20 cellular contexts compared by ENCODE assay signal in genomic region chr10:52752801-52753437, GRCh38. TPM values are rescaled to one million over a fixed set of nuclear protein-coding genes. Genes with fewer than 3 reads are reported as not detected.
DNase-seq lines count a peak whose midpoint lies in the region; ATAC-seq and TF ChIP-seq lines count a peak whose summit lies in the region.
"Had no signal": no experiment of that assay in that cellular context is flagged by ENCODE, and none has a peak within 500 bp of the region (broad histone marks: within the 10 kb centered on the region; RNA-seq: fewer than 3 reads in every experiment).

No MANE protein-coding gene starts in this region.

- H2AFZ ChIP-seq in PC-3 (ENCODE audit: low read length): no peak overlapping the region

- H3K4me2 ChIP-seq in BLaER1 treated with 17β-estradiol and CSF1 and Interleukin-3, amounts not matched to agents 10 nM and 100 nM: peak overlapping the region; percentile 59 to 89 (median 82)
- H3K4me2 ChIP-seq in PC-3 (ENCODE audit: low read length): no peak overlapping the region
- H3K4me2 ChIP-seq: A549 had no signal

- intact Hi-C loops in esophagus muscularis mucosa (cut with DNase I): no loop called here
- intact Hi-C loops in PC-3 (cut with micrococcal nuclease): no loop called here
- intact Hi-C loops in left lung (cut with DNase I): no loop called here

- H3K4me3 ChIP-seq in BLaER1 treated with 17β-estradiol and CSF1 and Interleukin-3, amounts not matched to agents 10 nM and 100 nM: peak overlapping the region in 8 of 10 experiments; percentile 51 to 72 (median 62); a peak in 15 of 20 replicates
- H3K4me3 ChIP-seq in esophagus muscularis mucosa (no peak overlapping the region), endodermal cell (ENCODE audit: low read length) (no peak overlapping the region), PC-3 (ENCODE audit: low read length) (no peak overlapping the region), left lung (peak overlapping the region in 1 of 2 donors; percentile 22)
- H3K4me3 ChIP-seq: A549, Peyer's patch, SK-N-MC had no signal

- BruUV-seq in PC-3 (replicated peaks; lab: Mats Ljungman, UMichigan): no TSS peak

- H3K36me3 Mint-ChIP-seq in endothelial cell (ENCODE audit: low read depth, unreplicated experiment) (no peaks in the 10 kb centered on the region), endodermal cell (ENCODE audit: low read depth) (no peaks in the 10 kb centered on the region)
- H3K36me3 Mint-ChIP-seq: CD14-positive monocyte had no signal

- H3K9me3 ChIP-seq in BLaER1 treated with 17β-estradiol and CSF1 and Interleukin-3, amounts not matched to agents 10 nM and 100 nM (replicated peaks in 1 of 11): peaks cover 0 to 46% (median 36%) of the 10 kb centered on the region in 11 experiments; a peak in 17 of 22 replicates
- H3K9me3 ChIP-seq in esophagus muscularis mucosa: no peaks in the 10 kb centered on the region
- H3K9me3 ChIP-seq in endodermal cell (ENCODE audit: control insufficient read depth, low read length): no peaks in the 10 kb centered on the region
- no peaks in the 10 kb centered on the region for H3K9me3 ChIP-seq in PC-3 (ENCODE audit: low read length)
- H3K9me3 ChIP-seq in left lung: no peaks in the 10 kb centered on the region
- H3K9me3 ChIP-seq: A549, Peyer's patch had no signal

- H3K4me3 Mint-ChIP-seq in endothelial cell (ENCODE audit: unreplicated experiment) (no peak overlapping the region), endodermal cell (no peak overlapping the region)
- H3K4me3 Mint-ChIP-seq: CD14-positive monocyte, H9 had no signal

- peak overlapping the region in 9 of 11 experiments; percentile 9 to 96 (median 94); a peak in 16 of 22 replicates for H3K27ac ChIP-seq in BLaER1 treated with 17β-estradiol and CSF1 and Interleukin-3, amounts not matched to agents 10 nM and 100 nM
- H3K27ac ChIP-seq in esophagus muscularis mucosa (replicated peaks in 1 of 4) (no peak overlapping the region), endodermal cell (ENCODE audit: low read depth, low read length) (no peak overlapping the region), PC-3 (ENCODE audit: low read length) (no peak overlapping the region), left lung (no peak overlapping the region)
- H3K27ac ChIP-seq: A549, Peyer's patch, SK-N-MC had no signal

- ATAC-seq in GM21423 (IDR thresholded peaks at IDR 0.05; ENCODE audit: unreplicated experiment) (peak; percentile 44), PC-3 (no peak), left lung (no peak)
- ATAC-seq: A549, Right ventricle myocardium inferior had no signal

- WGBS in esophagus muscularis mucosa: 84% methylated on average over 3 of the region's 3 CpGs
- WGBS in endodermal cell (ENCODE audit: insufficient coverage in 1 of 2, insufficient read length in 1 of 2), 2 experiments: 96% methylated on average over 3 of the region's 3 CpGs; no CpG with 5 or more reads in 1 of the 2 experiments

- no peaks in the 10 kb centered on the region for H3F3A ChIP-seq in PC-3 (ENCODE audit: low read length, unreplicated experiment)

- no peak for TF ChIP-seq POLR2A in esophagus muscularis mucosa (IDR thresholded peaks at IDR 0.05; ENCODE audit: low read depth)

- H3K4me1 ChIP-seq in BLaER1 treated with 17β-estradiol and CSF1 and Interleukin-3, amounts not matched to agents 10 nM and 100 nM: peaks cover 56 to 92% (median 65%) of the 10 kb centered on the region in 10 experiments
- H3K4me1 ChIP-seq in esophagus muscularis mucosa: no peaks in the 10 kb centered on the region
- H3K4me1 ChIP-seq in endodermal cell (ENCODE audit: control insufficient read depth, insufficient read depth, low read length): no peaks in the 10 kb centered on the region
- H3K4me1 ChIP-seq in PC-3 (ENCODE audit: insufficient read depth, low read length): peaks cover 4% of the 10 kb centered on the region; the same call in 1 of the 2 replicates
- H3K4me1 ChIP-seq in left lung: peaks cover 0 to 22% of the 10 kb centered on the region in 2 donors
- H3K4me1 ChIP-seq: A549, Peyer's patch had no signal

- H3K79me2 ChIP-seq in PC-3 (ENCODE audit: low read length): no peaks in the 10 kb centered on the region

- CTCF ChIA-PET in PC-3 (lab: Charles Lee): no interaction called here

- no peak for TF ChIP-seq EP300 in esophagus muscularis mucosa (IDR thresholded peaks at IDR 0.05)

- POLR2A ChIA-PET in PC-3 (lab: Charles Lee; ENCODE audit: unreplicated experiment): no interaction called here

- H3K9me3 Mint-ChIP-seq in endothelial cell (ENCODE audit: unreplicated experiment): no peaks in the 10 kb centered on the region
- H3K9me3 Mint-ChIP-seq in endodermal cell: no peaks in the 10 kb centered on the region
- H3K9me3 Mint-ChIP-seq: H9 had no signal

- H3K27me3 Mint-ChIP-seq in endothelial cell (ENCODE audit: unreplicated experiment) (no peaks in the 10 kb centered on the region), endodermal cell (ENCODE audit: insufficient read depth) (no peaks in the 10 kb centered on the region)

- TF ChIP-seq CTCF in esophagus muscularis mucosa (IDR thresholded peaks at IDR 0.05) (no peak), endothelial cell (IDR thresholded peaks at IDR 0.05; ENCODE audit: unreplicated experiment) (no peak), endodermal cell (conservative IDR thresholded peaks at IDR 0.05) (no peak), PC-3 (conservative IDR thresholded peaks at IDR 0.05; ENCODE audit: low read depth, low read length) (no peak), left lung (IDR thresholded peaks at IDR 0.05) (no peak)

- H4K20me1 ChIP-seq in BLaER1 treated with 17β-estradiol and CSF1 and Interleukin-3, amounts not matched to agents 10 nM and 100 nM: peaks cover 0 to 21% (median 0%) of the 10 kb centered on the region in 11 experiments; a peak in 2 of 22 replicates
- no peaks in the 10 kb centered on the region for H4K20me1 ChIP-seq in PC-3 (ENCODE audit: low read length)

- peaks cover 3% of the 10 kb centered on the region; the same call in 1 of the 2 replicates for H3K9me2 ChIP-seq in PC-3 (replicated peaks; ENCODE audit: low read length)

- DNase-seq in MV-4-11 (lab: John Stamatoyannopoulos, UW): peak; percentile 47
- peak; percentile 64 for DNase-seq in esophagus muscularis mucosa (ENCODE audit: extremely low spot score)
- DNase-seq in endothelial cell (ENCODE audit: low spot score): no peak
- no peak for DNase-seq in endodermal cell
- no peak for DNase-seq in PC-3
- no peak for DNase-seq in left lung
- DNase-seq: H9, KG1, NCI-H1417, NCI-H1930, NCI-H446, NCI-H69, Peyer's patch had no signal

- H3K4me1 Mint-ChIP-seq in endothelial cell (ENCODE audit: unreplicated experiment) (no peaks in the 10 kb centered on the region), endodermal cell (no peaks in the 10 kb centered on the region)
- H3K4me1 Mint-ChIP-seq: H9 had no signal

- no peaks in the 10 kb centered on the region for H3K27me3 ChIP-seq in BLaER1 treated with 17β-estradiol and CSF1 and Interleukin-3, amounts not matched to agents 10 nM and 100 nM
- H3K27me3 ChIP-seq in esophagus muscularis mucosa: no peaks in the 10 kb centered on the region
- no peaks in the 10 kb centered on the region for H3K27me3 ChIP-seq in endodermal cell (ENCODE audit: control insufficient read depth, insufficient read depth, low read length, poor library complexity, severe bottlenecking)
- no peaks in the 10 kb centered on the region for H3K27me3 ChIP-seq in PC-3 (ENCODE audit: low read length)
- no peaks in the 10 kb centered on the region for H3K27me3 ChIP-seq in left lung
- H3K27me3 ChIP-seq: Peyer's patch had no signal

- peak overlapping the region in 7 of 11 experiments; percentile 2 to 85 (median 40); a peak in 7 of 22 replicates for H3K9ac ChIP-seq in BLaER1 treated with 17β-estradiol and CSF1 and Interleukin-3, amounts not matched to agents 10 nM and 100 nM
- H3K9ac ChIP-seq in endodermal cell (ENCODE audit: extremely low read depth, low read length, poor library complexity, severe bottlenecking): no peak overlapping the region
- H3K9ac ChIP-seq in PC-3 (ENCODE audit: low read length): no peak overlapping the region

- H3K36me3 ChIP-seq in BLaER1 treated with 17β-estradiol and CSF1 and Interleukin-3, amounts not matched to agents 10 nM and 100 nM: peaks cover 0 to 48% (median 28%) of the 10 kb centered on the region in 11 experiments; a peak in 15 of 22 replicates
- no peaks in the 10 kb centered on the region for H3K36me3 ChIP-seq in esophagus muscularis mucosa
- no peaks in the 10 kb centered on the region for H3K36me3 ChIP-seq in endodermal cell (ENCODE audit: control insufficient read depth, insufficient read depth, low read length)
- H3K36me3 ChIP-seq in PC-3 (ENCODE audit: low read depth, low read length): no peaks in the 10 kb centered on the region
- H3K36me3 ChIP-seq in left lung: no peaks in the 10 kb centered on the region
- H3K36me3 ChIP-seq: Peyer's patch had no signal

- H3K27ac Mint-ChIP-seq in endothelial cell (ENCODE audit: unreplicated experiment): no peak overlapping the region
- no peak overlapping the region for H3K27ac Mint-ChIP-seq in endodermal cell
- H3K27ac Mint-ChIP-seq: CD14-positive monocyte, H9 had no signal

RNA-seq across cellular contexts. Expression of gene MBL2, which starts 19.7 kb away (rescaled TPM):
- total RNA-seq in esophagus muscularis mucosa (under 1 TPM in 1 of 4 donors, not detected in 3; 0.06 TPM), endothelial cell (ENCODE audit: unreplicated experiment) (not detected), endodermal cell (not detected), PC-3 (2014; rRNA removed) (0.17 TPM in 1 of 2 replicates, not detected in the other), left lung (not detected)
- not detected for polyA plus RNA-seq in endodermal cell (2013, experiment 1 of 2)
- not detected for polyA plus RNA-seq in endodermal cell (2013, experiment 2 of 2)
- total RNA-seq: H9, MCF 10A, Peyer's patch, Right ventricle myocardium inferior had no signal
- polyA plus RNA-seq: A549, CD14-positive monocyte had no signal

Comparison
In these comparisons a context has a peak if more than half of its experiments do, and no peak if none do; other contexts are left out.
1. H3K27ac ChIP-seq: peak in BLaER1 treated with 17β-estradiol and CSF1 and Interleukin-3, amounts not matched to agents 10 nM and 100 nM (9 of 11); none in esophagus muscularis mucosa (0 of 4), endodermal cell (single experiment), PC-3 (single experiment) and left lung (0 of 2).
2. H3K4me3 ChIP-seq: peak in BLaER1 treated with 17β-estradiol and CSF1 and Interleukin-3, amounts not matched to agents 10 nM and 100 nM (8 of 10); none in esophagus muscularis mucosa (0 of 4), endodermal cell (single experiment) and PC-3 (single experiment).
3. H3K9ac ChIP-seq: peak in BLaER1 treated with 17β-estradiol and CSF1 and Interleukin-3, amounts not matched to agents 10 nM and 100 nM (7 of 11); none in endodermal cell (single experiment) and PC-3 (single experiment).
4. DNase-seq: peak in MV-4-11 (single experiment) and esophagus muscularis mucosa (single experiment); none in endothelial cell (single experiment), endodermal cell (single experiment), PC-3 (single experiment) and left lung (0 of 2).